ENCODE assay signal across 34 cellular contexts in genomic region chr7:118013252-118014010, GRCh38.
"Had no signal": no experiment of that assay in that cellular context is flagged by ENCODE, and none has a peak within 500 bp of the region (broad histone marks: within the 10 kb centered on the region; RNA-seq: fewer than 3 reads in every experiment).

No MANE protein-coding gene starts in this region.

- H3K27me3 ChIP-seq: brain microvascular endothelial cell, cardiac muscle cell, Peyer's patch, SJSA1 had no signal

- H3K27me3 Mint-ChIP-seq: activated CD4-positive, alpha-beta T cell treated with anti-CD3 and anti-CD28 coated beads, Interleukin-2, amount 10 ng/mL, durations not matched to agents 24 days and 14 days; activated CD8-positive, alpha-beta T cell treated with anti-CD3 and anti-CD28 coated beads for 36 hours; activated naive CD8-positive, alpha-beta T cell treated with anti-CD3 and anti-CD28 coated beads for 36 hours; activated T-helper 17 cell treated with anti-CD3 and anti-CD28 coated beads, Interleukin-2, amount 50 U/mL, for 72 hours; central memory CD8-positive, alpha-beta T cell had no signal

- H3K36me3 ChIP-seq: brain microvascular endothelial cell, cardiac muscle cell, Peyer's patch, SJSA1 had no signal

- H3K4me1 Mint-ChIP-seq: activated CD4-positive, alpha-beta T cell treated with anti-CD3 and anti-CD28 coated beads, Interleukin-2, amount 10 ng/mL, durations not matched to agents 24 days and 14 days; activated naive CD8-positive, alpha-beta T cell treated with anti-CD3 and anti-CD28 coated beads for 36 hours; activated T-helper 17 cell treated with anti-CD3 and anti-CD28 coated beads, Interleukin-2, amount 50 U/mL, for 72 hours; central memory CD8-positive, alpha-beta T cell had no signal

- H3K27ac Mint-ChIP-seq: activated CD4-positive, alpha-beta T cell treated with anti-CD3 and anti-CD28 coated beads, Interleukin-2, amount 10 ng/mL, durations not matched to agents 24 days and 14 days; activated CD8-positive, alpha-beta T cell treated with anti-CD3 and anti-CD28 coated beads for 36 hours; activated naive CD8-positive, alpha-beta T cell treated with anti-CD3 and anti-CD28 coated beads for 36 hours; activated T-cell treated with anti-CD3 and anti-CD28 coated beads, Interleukin-2, amount 50 U/mL, for 72 hours; activated T-helper 17 cell treated with anti-CD3 and anti-CD28 coated beads, Interleukin-2, amount 50 U/mL, for 72 hours; T-helper 1 cell treated with Interleukin-12 subunit alpha and Interleukin-12 subunit beta and Interleukin-4 antibody, amounts not matched to agents 30 μg/mL and 1 μg/mL, for 36 hours; T-helper 2 cell treated with Interferon-gamma antibody and Interleukin-4, amounts not matched to agents 5 μg/mL and 100 μg/mL, for 36 hours had no signal

- H3K36me3 Mint-ChIP-seq: activated naive CD8-positive, alpha-beta T cell treated with anti-CD3 and anti-CD28 coated beads for 36 hours had no signal

- ATAC-seq: activated CD8-positive, alpha-beta T cell treated with anti-CD3 and anti-CD28 coated beads for 36 hours; activated T-cell treated with anti-CD3 and anti-CD28 coated beads, Interleukin-2, amount 50 U/mL, for 72 hours; activated T-helper 17 cell treated with anti-CD3 and anti-CD28 coated beads, Interleukin-2, amount 50 U/mL, for 72 hours; PC-3 had no signal

- H3K9ac ChIP-seq: SK-N-SH had no signal

- H3K27ac ChIP-seq: brain microvascular endothelial cell, cardiac muscle cell, Peyer's patch, SJSA1 had no signal

- DNase-seq: activated CD4-positive, alpha-beta T cell treated with anti-CD3 and anti-CD28 coated beads, Interleukin-2, amount 10 ng/mL, durations not matched to agents 24 days and 14 days; activated CD4-positive, alpha-beta T cell treated with anti-CD3 and anti-CD28 coated beads, Interleukin-2, amount 50 U/mL, for 4 hours; activated CD8-positive, alpha-beta T cell treated with anti-CD3 and anti-CD28 coated beads for 36 hours; activated effector memory CD4-positive, alpha-beta T cell treated with anti-CD3 and anti-CD28 coated beads, Interleukin-2, amount 50 U/mL, for 16 hours; activated naive CD4-positive, alpha-beta T cell; activated naive CD4-positive, alpha-beta T cell treated with anti-CD3 and anti-CD28 coated beads, Interleukin-2, amount 50 U/mL, for 16 hours; activated naive CD8-positive, alpha-beta T cell treated with anti-CD3 and anti-CD28 coated beads for 36 hours; activated T-cell treated with anti-CD3 and anti-CD28 coated beads, Interleukin-2, amount 50 U/mL, for 1 hour; activated T-cell treated with anti-CD3 and anti-CD28 coated beads, Interleukin-2, amount 50 U/mL, for 72 hours; amniotic stem cell; aorta; brain microvascular endothelial cell; Karpas-422; NCI-H1048; NCI-H1105 treated with DMSO at 0.1 percent for 48 hours; NCI-H1436; NCI-H1694; NCI-H1930; NCI-H2081 treated with DMSO at 0.1 percent for 48 hours; NCI-H226; NCI-H446 treated with DMSO at 0.1 percent for 48 hours; NCI-H524; NCI-H69; PC-3; Peyer's patch; RPMI8226; SHP77 treated with DMSO at 0.1 percent for 48 hours; SK-N-SH had no signal

- H3K4me3 Mint-ChIP-seq: activated CD4-positive, alpha-beta T cell treated with anti-CD3 and anti-CD28 coated beads, Interleukin-2, amount 10 ng/mL, durations not matched to agents 24 days and 14 days; activated CD8-positive, alpha-beta T cell treated with anti-CD3 and anti-CD28 coated beads for 36 hours; activated naive CD8-positive, alpha-beta T cell treated with anti-CD3 and anti-CD28 coated beads for 36 hours; activated T-cell treated with anti-CD3 and anti-CD28 coated beads, Interleukin-2, amount 50 U/mL, for 72 hours; activated T-helper 17 cell treated with anti-CD3 and anti-CD28 coated beads, Interleukin-2, amount 50 U/mL, for 72 hours; central memory CD8-positive, alpha-beta T cell; T-helper 1 cell treated with Interleukin-12 subunit alpha and Interleukin-12 subunit beta and Interleukin-4 antibody, amounts not matched to agents 30 μg/mL and 1 μg/mL, for 36 hours; T-helper 2 cell treated with Interferon-gamma antibody and Interleukin-4, amounts not matched to agents 5 μg/mL and 100 μg/mL, for 36 hours had no signal

- H3K4me3 ChIP-seq: cardiac muscle cell, Peyer's patch, SJSA1 had no signal

- H3K4me2 ChIP-seq: SK-N-SH had no signal

- H3K4me1 ChIP-seq: Peyer's patch, SJSA1 had no signal

- H3K9me3 ChIP-seq: SJSA1, SK-N-SH had no signal

- H3K9me3 Mint-ChIP-seq: central memory CD8-positive, alpha-beta T cell had no signal
